ENCODE assay signal across 25 cellular contexts in the genomic region with DNA sequence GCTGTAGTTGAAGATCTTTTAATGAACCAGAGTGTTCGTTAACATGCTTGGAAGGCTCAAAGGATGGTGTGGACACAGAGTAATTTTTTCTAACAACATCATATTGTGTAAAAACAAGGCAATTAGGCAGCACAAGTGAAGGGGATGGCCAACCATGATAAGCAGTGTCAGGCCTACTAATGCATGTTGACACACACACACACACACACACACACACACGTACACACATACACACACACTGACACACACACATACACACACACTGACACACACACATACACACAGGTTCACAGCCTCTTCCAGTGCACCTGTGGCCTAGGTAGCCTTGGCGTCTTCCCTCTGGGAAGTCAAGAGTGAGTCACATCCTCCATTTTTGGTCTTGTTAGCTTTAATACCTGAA. TPM values are rescaled to one million over a fixed set of nuclear protein-coding genes. Genes with fewer than 3 reads are reported as not detected.
"Had no signal": no experiment of that assay in that cellular context is flagged by ENCODE, and none has a peak within 500 bp of the region (broad histone marks: within the 10 kb centered on the region; RNA-seq: fewer than 3 reads in every experiment).

A gene (plus strand): TSS at position 368 of the 400 bp plus-strand sequence. CDS start 2,122 bp downstream, outside the sequence.

- H3K9ac ChIP-seq: KMS-11, SK-N-SH had no signal

- FAIRE-seq: K562, RCC 7860 had no signal

- H3K4me3 ChIP-seq: K562 had no signal

- H3K4me2 ChIP-seq: KMS-11, SK-N-SH had no signal

- H3K4me3 Mint-ChIP-seq: IgD-negative memory B cell had no signal

- ATAC-seq: K562 had no signal

- DNase-seq: Kasumi-1, MM.1S, NCI-H1092 treated with DMSO at 0.1 percent for 48 hours, NCI-H1436, NCI-H187, NCI-H2029, NCI-H2081 treated with DMSO at 0.1 percent for 48 hours, NCI-H2171, NCI-H226, NCI-H446, NCI-H510A, NCI-H524 treated with DMSO at 0.1 percent for 48 hours, NCI-H69, NCI-H774, Right ventricle myocardium superior, RPMI8226, SIG-M5, SK-N-SH had no signal

- H3K9me3 ChIP-seq: SK-N-SH had no signal

- H3K36me3 Mint-ChIP-seq: IgD-negative memory B cell had no signal

- H3K4me1 Mint-ChIP-seq: IgD-negative memory B cell had no signal

- H3K27ac ChIP-seq: KMS-11 had no signal

RNA-seq across cellular contexts. Expression of the gene that starts here (rescaled TPM):
- total RNA-seq: HT1080, K562, M059J, Right ventricle myocardium superior, SK-MEL-5 had no signal
- polyA plus RNA-seq: IgD-negative memory B cell, K562, SK-N-SH had no signal
